Comparison of ENCODE assay signal across 28 cellular contexts in genomic region chr20:5413394-5413793, GRCh38.
"Had no signal": no experiment of that assay in that cellular context is flagged by ENCODE, and none has a peak within 500 bp of the region (broad histone marks: within the 10 kb centered on the region; RNA-seq: fewer than 3 reads in every experiment).

No MANE protein-coding gene starts in this region.

- H3K4me3 Mint-ChIP-seq: stimulated activated effector memory CD8-positive, alpha-beta T cell treated with anti-CD3 and anti-CD28 coated beads, Interleukin-12 subunit alpha, Interleukin-12 subunit beta, amount 100 ng/mL, for 72 hours; stimulated activated memory B cell treated with anti-CD40 and anti-IgM and Interleukin-4, amounts not matched to agents 10 μg/mL and 1 μg/mL and 100 μg/mL, for 72 hours; stimulated activated naive B cell treated with anti-CD40 and anti-IgM and Interleukin-4, amounts not matched to agents 10 μg/mL and 1 μg/mL and 100 μg/mL, for 72 hours; stimulated activated naive CD8-positive, alpha-beta T cell treated with anti-CD3 and anti-CD28 coated beads, Interleukin-15, amount 100 ng/mL, for 72 hours; stimulated activated naive CD8-positive, alpha-beta T cell treated with anti-CD3 and anti-CD28 coated beads, Interleukin-15, Interleukin-2, amounts not matched to agents 100 ng/mL and 50 ng/mL, for 24 hours; type B pancreatic cell had no signal

- H3K27ac Mint-ChIP-seq: stimulated activated effector memory CD8-positive, alpha-beta T cell treated with anti-CD3 and anti-CD28 coated beads, Interleukin-12 subunit alpha, Interleukin-12 subunit beta, amount 100 ng/mL, for 72 hours; stimulated activated memory B cell treated with anti-CD40 and anti-IgM and Interleukin-4, amounts not matched to agents 10 μg/mL and 1 μg/mL and 100 μg/mL, for 72 hours; stimulated activated naive B cell treated with anti-CD40 and anti-IgM and Interleukin-4, amounts not matched to agents 10 μg/mL and 1 μg/mL and 100 μg/mL, for 72 hours; stimulated activated naive CD8-positive, alpha-beta T cell treated with anti-CD3 and anti-CD28 coated beads, Interleukin-15, amount 100 ng/mL, for 72 hours; stimulated activated naive CD8-positive, alpha-beta T cell treated with anti-CD3 and anti-CD28 coated beads, Interleukin-15, Interleukin-2, amounts not matched to agents 100 ng/mL and 50 ng/mL, for 24 hours; type B pancreatic cell had no signal

- H3K27me3 ChIP-seq: stomach, testis, thyroid gland, tibial artery, tibial nerve, transverse colon, upper lobe of left lung, upper lobe of right lung, uterus, vagina had no signal

- H3K36me3 ChIP-seq: stomach, suprapubic skin, thoracic aorta, thyroid gland, tibial artery, tibial nerve, transverse colon, upper lobe of left lung, upper lobe of right lung, uterus, vagina had no signal

- ATAC-seq: stimulated activated effector memory CD8-positive, alpha-beta T cell treated with anti-CD3 and anti-CD28 coated beads, Interleukin-12 subunit alpha, Interleukin-12 subunit beta, amount 100 ng/mL, for 72 hours; stimulated activated memory B cell treated with anti-CD40 and anti-IgM and Interleukin-4, amounts not matched to agents 10 μg/mL and 1 μg/mL and 100 μg/mL, for 72 hours; stimulated activated naive B cell treated with anti-CD40 and anti-IgM and Interleukin-4, amounts not matched to agents 10 μg/mL and 1 μg/mL and 100 μg/mL, for 72 hours; stimulated activated naive CD8-positive, alpha-beta T cell treated with anti-CD3 and anti-CD28 coated beads, Interleukin-15, amount 100 ng/mL, for 72 hours; stimulated activated naive CD8-positive, alpha-beta T cell treated with anti-CD3 and anti-CD28 coated beads, Interleukin-15, Interleukin-2, amounts not matched to agents 100 U/mL and 50 U/mL, for 24 hours; upper lobe of right lung had no signal

- DNase-seq: stimulated activated CD4-positive, alpha-beta T cell treated with anti-CD3 and anti-CD28 coated beads, Interleukin-2, amount 100 ng/mL, for 48 hours; stimulated activated CD4-positive, alpha-beta T cell treated with anti-CD3 and anti-CD28 coated beads, Interleukin-4, amount 100 ng/mL, for 24 hours; stimulated activated CD4-positive, alpha-beta T cell treated with anti-CD3 and anti-CD28 coated beads, Interleukin-4, amount 100 ng/mL, for 4 hours; stimulated activated CD8-positive, alpha-beta memory T cell treated with anti-CD3 and anti-CD28 coated beads, Interleukin-4, amount 100 ng/mL, for 48 hours; stimulated activated naive B cell treated with anti-CD40 and anti-IgM and Interleukin-4, amounts not matched to agents 10 μg/mL and 1 μg/mL and 100 μg/mL, for 72 hours; stimulated activated naive CD4-positive, alpha-beta T cell; stimulated activated naive CD4-positive, alpha-beta T cell treated with Interleukin-2 at 50 U/mL for 16 hours; stimulated activated naive CD8-positive, alpha-beta T cell treated with anti-CD3 and anti-CD28 coated beads, Interleukin-15, amount 100 ng/mL, for 72 hours; stimulated activated naive CD8-positive, alpha-beta T cell treated with anti-CD3 and anti-CD28 coated beads, Interleukin-15, Interleukin-2, amounts not matched to agents 100 U/mL and 50 U/mL, for 24 hours; stomach; substantia nigra; testis; thyroid gland; tibial artery; transverse colon; trophoblast cell; upper lobe of right lung; uterus had no signal

- H3K36me3 Mint-ChIP-seq: stimulated activated effector memory CD8-positive, alpha-beta T cell treated with anti-CD3 and anti-CD28 coated beads, Interleukin-12 subunit alpha, Interleukin-12 subunit beta, amount 100 ng/mL, for 72 hours; stimulated activated memory B cell treated with anti-CD40 and anti-IgM and Interleukin-4, amounts not matched to agents 10 μg/mL and 1 μg/mL and 100 μg/mL, for 72 hours; stimulated activated naive B cell treated with anti-CD40 and anti-IgM and Interleukin-4, amounts not matched to agents 10 μg/mL and 1 μg/mL and 100 μg/mL, for 72 hours; type B pancreatic cell had no signal

- H3K4me1 ChIP-seq: stomach, suprapubic skin, testis, thyroid gland, tibial artery, tibial nerve, transverse colon, upper lobe of left lung, upper lobe of right lung, uterus, vagina had no signal

- H3K9me3 ChIP-seq: stomach, suprapubic skin, testis, thoracic aorta, thyroid gland, tibial artery, transverse colon, upper lobe of left lung, upper lobe of right lung, uterus, vagina had no signal

- H3K4me1 Mint-ChIP-seq: stimulated activated effector memory CD8-positive, alpha-beta T cell treated with anti-CD3 and anti-CD28 coated beads, Interleukin-12 subunit alpha, Interleukin-12 subunit beta, amount 100 ng/mL, for 72 hours; stimulated activated memory B cell treated with anti-CD40 and anti-IgM and Interleukin-4, amounts not matched to agents 10 μg/mL and 1 μg/mL and 100 μg/mL, for 72 hours; stimulated activated naive B cell treated with anti-CD40 and anti-IgM and Interleukin-4, amounts not matched to agents 10 μg/mL and 1 μg/mL and 100 μg/mL, for 72 hours; stimulated activated naive CD8-positive, alpha-beta T cell treated with anti-CD3 and anti-CD28 coated beads, Interleukin-15, amount 100 ng/mL, for 72 hours had no signal

- H3K4me3 ChIP-seq: stomach, suprapubic skin, testis, thoracic aorta, thyroid gland, tibial artery, tibial nerve, transverse colon, upper lobe of left lung, upper lobe of right lung, uterus, vagina had no signal

- FAIRE-seq: urothelium cell line had no signal

- H3K27ac ChIP-seq: stomach, suprapubic skin, testis, thoracic aorta, thyroid gland, tibial artery, tibial nerve, transverse colon, upper lobe of left lung, upper lobe of right lung, uterus, vagina had no signal

- H3K9me3 Mint-ChIP-seq: stimulated activated effector memory CD8-positive, alpha-beta T cell treated with anti-CD3 and anti-CD28 coated beads, Interleukin-12 subunit alpha, Interleukin-12 subunit beta, amount 100 ng/mL, for 72 hours; stimulated activated memory B cell treated with anti-CD40 and anti-IgM and Interleukin-4, amounts not matched to agents 10 μg/mL and 1 μg/mL and 100 μg/mL, for 72 hours; stimulated activated naive CD8-positive, alpha-beta T cell treated with anti-CD3 and anti-CD28 coated beads, Interleukin-15, Interleukin-2, amounts not matched to agents 100 ng/mL and 50 ng/mL, for 24 hours; type B pancreatic cell had no signal
